ENCODE assay signal across 25 cellular contexts in the genomic region with DNA sequence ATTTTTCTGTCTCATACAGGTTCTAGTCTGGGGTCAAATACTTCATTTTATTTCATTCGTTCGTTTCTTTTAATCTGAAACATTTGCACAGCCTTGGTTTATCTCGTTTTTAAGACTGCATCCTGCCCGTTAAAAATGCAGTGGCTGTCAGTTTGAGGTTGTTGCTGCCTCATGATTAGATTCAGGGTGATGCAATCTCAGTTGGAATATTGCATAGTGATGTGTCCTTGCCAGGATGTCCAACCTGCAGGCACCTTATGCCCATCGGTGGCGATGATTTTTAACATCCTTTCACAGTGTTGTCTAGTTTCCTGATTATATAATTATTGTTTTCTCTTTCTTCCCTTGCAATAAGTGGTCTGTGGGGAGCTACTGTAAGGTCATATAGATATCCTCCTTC. TPM values are rescaled to one million over a fixed set of nuclear protein-coding genes. Genes with fewer than 3 reads are reported as not detected.
"Had no signal": no experiment of that assay in that cellular context is flagged by ENCODE, and none has a peak within 500 bp of the region (broad histone marks: within the 10 kb centered on the region; RNA-seq: fewer than 3 reads in every experiment).

No MANE protein-coding gene starts in this region.

- H2AFZ ChIP-seq: PC-9 had no signal

- H3K4me1 ChIP-seq: ascending aorta, body of pancreas had no signal

- H3K27me3 ChIP-seq: ascending aorta, body of pancreas had no signal

- H3K4me1 Mint-ChIP-seq: activated B cell treated with CpG ODN at 0.5 μM for 24 hours; activated CD4-positive, alpha-beta T cell treated with anti-CD3 and anti-CD28 coated beads, Interleukin-2, amount 10 ng/mL, durations not matched to agents 7 days and 5 days; activated naive CD8-positive, alpha-beta T cell treated with anti-CD3 and anti-CD28 coated beads, Interleukin-2, amount 50 U/mL, for 24 hours had no signal

- H3K9me3 ChIP-seq: ascending aorta, body of pancreas had no signal

- ATAC-seq: activated naive CD4-positive, alpha-beta T cell treated with anti-CD3 and anti-CD28 coated beads, Interleukin-2, amount 50 U/mL, for 72 hours; activated naive CD8-positive, alpha-beta T cell treated with anti-CD3 and anti-CD28 coated beads, Interleukin-2, amount 50 U/mL, for 24 hours; activated T-cell treated with anti-CD3 and anti-CD28 coated beads, Interleukin-2, amount 50 U/mL, for 4 hours; body of pancreas had no signal

- H3K9me3 Mint-ChIP-seq: activated CD4-positive, alpha-beta T cell treated with anti-CD3 and anti-CD28 coated beads, Interleukin-2, amount 10 ng/mL, durations not matched to agents 7 days and 5 days; activated T-cell treated with anti-CD3 and anti-CD28 coated beads, Interleukin-2, amount 50 U/mL, for 4 hours had no signal

- H3K4me3 Mint-ChIP-seq: activated B cell treated with CpG ODN at 0.5 μM for 24 hours; activated CD4-positive, alpha-beta memory T cell treated with anti-CD3 and anti-CD28 coated beads for 36 hours; activated CD4-positive, alpha-beta T cell treated with anti-CD3 and anti-CD28 coated beads, Interleukin-2, amount 10 ng/mL, durations not matched to agents 7 days and 5 days; activated naive CD8-positive, alpha-beta T cell treated with anti-CD3 and anti-CD28 coated beads, Interleukin-2, amount 50 U/mL, for 24 hours; activated T-cell treated with anti-CD3 and anti-CD28 coated beads, Interleukin-2, amount 50 U/mL, for 4 hours; T-helper 1 cell treated with Interleukin-12 subunit alpha and Interleukin-12 subunit beta and Interleukin-4 antibody, amounts not matched to agents 30 μg/mL and 1 μg/mL, for 36 hours had no signal

- H3K27ac ChIP-seq: ascending aorta, body of pancreas, PC-9 had no signal

- H3K36me3 Mint-ChIP-seq: activated CD4-positive, alpha-beta memory T cell treated with anti-CD3 and anti-CD28 coated beads for 36 hours; activated naive CD4-positive, alpha-beta T cell treated with anti-CD3 and anti-CD28 coated beads, Interleukin-2, amount 50 U/mL, for 72 hours had no signal

- H3K27me3 Mint-ChIP-seq: activated B cell treated with CpG ODN at 0.5 μM for 24 hours; activated CD4-positive, alpha-beta memory T cell treated with anti-CD3 and anti-CD28 coated beads for 36 hours; activated CD4-positive, alpha-beta T cell treated with anti-CD3 and anti-CD28 coated beads, Interleukin-2, amount 10 ng/mL, durations not matched to agents 7 days and 5 days; activated naive CD8-positive, alpha-beta T cell treated with anti-CD3 and anti-CD28 coated beads, Interleukin-2, amount 50 U/mL, for 24 hours had no signal

- H3K36me3 ChIP-seq: ascending aorta had no signal

- H3K4me3 ChIP-seq: ascending aorta, body of pancreas, PC-9 had no signal

- H3K27ac Mint-ChIP-seq: activated B cell treated with CpG ODN at 0.5 μM for 24 hours; activated CD4-positive, alpha-beta memory T cell treated with anti-CD3 and anti-CD28 coated beads for 36 hours; activated CD4-positive, alpha-beta T cell treated with anti-CD3 and anti-CD28 coated beads, Interleukin-2, amount 10 ng/mL, durations not matched to agents 7 days and 5 days; activated naive CD4-positive, alpha-beta T cell treated with anti-CD3 and anti-CD28 coated beads, Interleukin-2, amount 50 U/mL, for 72 hours; activated naive CD8-positive, alpha-beta T cell treated with anti-CD3 and anti-CD28 coated beads, Interleukin-2, amount 50 U/mL, for 24 hours; T-helper 1 cell treated with Interleukin-12 subunit alpha and Interleukin-12 subunit beta and Interleukin-4 antibody, amounts not matched to agents 30 μg/mL and 1 μg/mL, for 36 hours had no signal

- H3K4me2 ChIP-seq: PC-9 had no signal

- DNase-seq: activated B cell treated with CpG ODN at 0.5 μM for 24 hours; activated CD4-positive, alpha-beta memory T cell treated with anti-CD3 and anti-CD28 coated beads for 36 hours; activated CD4-positive, alpha-beta T cell treated with anti-CD3 and anti-CD28 coated beads for 1 hour; activated CD4-positive, alpha-beta T cell treated with anti-CD3 and anti-CD28 coated beads, Interleukin-2, amount 10 ng/mL, durations not matched to agents 7 days and 5 days; activated CD8-positive, alpha-beta memory T cell treated with anti-CD3 and anti-CD28 coated beads for 24 hours; activated effector memory CD4-positive, alpha-beta T cell treated with anti-CD3 and anti-CD28 coated beads, Interleukin-2, amount 50 U/mL, for 16 hours; activated naive CD4-positive, alpha-beta T cell treated with Interleukin-2 at 50 U/mL for 16 hours; activated naive CD8-positive, alpha-beta T cell treated with anti-CD3 and anti-CD28 coated beads, Interleukin-2, amount 50 U/mL, for 24 hours; activated T-cell treated with anti-CD3 and anti-CD28 coated beads, Interleukin-2, amount 50 U/mL, for 4 hours; amniotic stem cell; body of pancreas; NCI-H1092 treated with DMSO at 0.1 percent for 48 hours; NCI-H1417 treated with DMSO at 0.1 percent for 48 hours; NCI-H2029; NCI-H345; NCI-H510A; NCI-H526 treated with DMSO at 0.1 percent for 48 hours; PC-9; SHP77 treated with DMSO at 0.1 percent for 48 hours had no signal

RNA-seq across cellular contexts. Expression of gene SH3GL2, which starts 45.1 kb away (rescaled TPM):
- total RNA-seq: activated B cell treated with CpG ODN at 0.5 μM for 24 hours; activated CD4-positive, alpha-beta memory T cell treated with anti-CD3 and anti-CD28 coated beads for 36 hours; activated CD4-positive, alpha-beta T cell treated with anti-CD3 and anti-CD28 coated beads, Interleukin-2, amount 10 ng/mL, durations not matched to agents 7 days and 5 days; activated naive CD4-positive, alpha-beta T cell treated with anti-CD3 and anti-CD28 coated beads, Interleukin-2, amount 50 U/mL, for 72 hours; activated T-cell treated with anti-CD3 and anti-CD28 coated beads, Interleukin-2, amount 50 U/mL, for 4 hours; ascending aorta; LHCN-M2; MCF 10A; PC-9; SK-MEL-5 had no signal
